ENCODE assay signal across 1 cellular context in genomic region chrX:77415161-77415560, GRCh38.
TF ChIP-seq lines count a peak whose summit lies in the region.

No MANE protein-coding gene starts in this region.

TF ChIP-seq in A549, 52 proteins besides CTCF, POLR2A, EP300 and RAD21 (continued from another document):
- TF ChIP-seq BCL3 (IDR thresholded peaks at IDR 0.05) (no peak), RCOR1 (IDR thresholded peaks at IDR 0.05; ENCODE audit: low read depth, low read length) (no peak), E2F6 (IDR thresholded peaks at IDR 0.05; ENCODE audit: borderline replicate concordance, low read depth) (no peak), BHLHE40 (IDR thresholded peaks at IDR 0.05; ENCODE audit: low read depth, low read length) (no peak), MAFK (IDR thresholded peaks at IDR 0.05; ENCODE audit: partially characterized antibody) (no peak)
